1 cellular context compared by ENCODE assay signal in the genomic region with DNA sequence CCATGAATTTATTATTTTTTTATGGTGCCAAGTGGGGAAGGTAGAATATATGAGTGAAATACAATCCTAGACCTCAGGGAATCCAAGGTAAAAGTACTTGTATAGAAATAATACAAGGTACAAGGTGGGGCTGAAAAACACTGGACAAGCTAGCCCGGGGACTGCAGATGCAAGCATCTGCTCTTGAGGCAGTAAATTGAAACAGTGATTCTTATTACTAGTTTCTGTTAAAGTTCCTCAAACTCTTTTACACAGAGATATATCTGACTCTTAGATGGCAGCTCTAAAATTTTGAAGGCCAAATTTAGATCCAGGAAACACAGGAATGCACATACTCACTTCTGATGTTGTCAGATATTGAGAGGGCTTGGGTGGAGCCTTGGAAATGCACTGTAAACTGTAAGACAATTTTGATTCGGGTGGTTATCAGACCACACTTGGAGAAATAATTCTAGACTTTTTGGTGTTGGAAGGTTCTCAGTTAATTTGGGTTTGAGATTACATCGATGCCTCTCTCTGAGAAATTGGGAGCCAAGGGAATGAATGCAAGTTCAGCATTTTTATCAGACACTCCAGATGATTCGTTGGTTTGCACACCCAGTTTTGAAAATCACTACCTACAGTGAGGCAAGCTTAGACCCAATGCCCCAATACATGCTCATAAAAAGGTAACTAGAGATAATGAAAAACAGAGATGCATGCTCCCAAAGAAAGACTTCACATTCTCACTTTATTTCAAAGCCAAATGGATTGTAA.
TF ChIP-seq lines count a peak whose summit lies in the region.

No MANE protein-coding gene starts in this region.

TF ChIP-seq in HepG2, 621 proteins besides CTCF, POLR2A, EP300 and RAD21 (continued from another document):
- TF ChIP-seq, protein P1, sequence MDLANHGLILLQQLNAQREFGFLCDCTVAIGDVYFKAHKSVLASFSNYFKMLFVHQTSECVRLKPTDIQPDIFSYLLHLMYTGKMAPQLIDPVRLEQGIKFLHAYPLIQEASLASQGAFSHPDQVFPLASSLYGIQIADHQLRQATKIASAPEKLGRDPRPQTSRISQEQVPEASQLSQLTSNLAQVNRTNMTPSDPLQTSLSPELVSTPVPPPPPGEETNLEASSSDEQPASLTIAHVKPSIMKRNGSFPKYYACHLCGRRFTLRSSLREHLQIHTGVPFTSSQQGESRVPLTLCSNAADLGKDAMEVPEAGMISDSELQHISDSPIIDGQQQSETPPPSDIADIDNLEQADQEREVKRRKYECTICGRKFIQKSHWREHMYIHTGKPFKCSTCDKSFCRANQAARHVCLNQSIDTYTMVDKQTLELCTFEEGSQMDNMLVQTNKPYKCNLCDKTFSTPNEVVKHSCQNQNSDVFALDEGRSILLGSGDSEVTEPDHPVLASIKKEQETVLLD (CRISPR knock-in tag; IDR thresholded peaks at IDR 0.05; ENCODE audit: low read depth) = no peak
- peak; percentile 59 to 73; a peak in 3 of 4 replicates for TF ChIP-seq MAFK (conservative IDR thresholded peaks at IDR 0.05 in 1 of 2, IDR thresholded peaks at IDR 0.05 in 1 of 2; ENCODE audit: low read length in 2 of 2)
- TF ChIP-seq, protein P2, sequence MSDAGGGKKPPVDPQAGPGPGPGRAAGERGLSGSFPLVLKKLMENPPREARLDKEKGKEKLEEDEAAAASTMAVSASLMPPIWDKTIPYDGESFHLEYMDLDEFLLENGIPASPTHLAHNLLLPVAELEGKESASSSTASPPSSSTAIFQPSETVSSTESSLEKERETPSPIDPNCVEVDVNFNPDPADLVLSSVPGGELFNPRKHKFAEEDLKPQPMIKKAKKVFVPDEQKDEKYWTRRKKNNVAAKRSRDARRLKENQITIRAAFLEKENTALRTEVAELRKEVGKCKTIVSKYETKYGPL (CRISPR knock-in tag; IDR thresholded peaks at IDR 0.05) = no peak
- TF ChIP-seq, protein P3, sequence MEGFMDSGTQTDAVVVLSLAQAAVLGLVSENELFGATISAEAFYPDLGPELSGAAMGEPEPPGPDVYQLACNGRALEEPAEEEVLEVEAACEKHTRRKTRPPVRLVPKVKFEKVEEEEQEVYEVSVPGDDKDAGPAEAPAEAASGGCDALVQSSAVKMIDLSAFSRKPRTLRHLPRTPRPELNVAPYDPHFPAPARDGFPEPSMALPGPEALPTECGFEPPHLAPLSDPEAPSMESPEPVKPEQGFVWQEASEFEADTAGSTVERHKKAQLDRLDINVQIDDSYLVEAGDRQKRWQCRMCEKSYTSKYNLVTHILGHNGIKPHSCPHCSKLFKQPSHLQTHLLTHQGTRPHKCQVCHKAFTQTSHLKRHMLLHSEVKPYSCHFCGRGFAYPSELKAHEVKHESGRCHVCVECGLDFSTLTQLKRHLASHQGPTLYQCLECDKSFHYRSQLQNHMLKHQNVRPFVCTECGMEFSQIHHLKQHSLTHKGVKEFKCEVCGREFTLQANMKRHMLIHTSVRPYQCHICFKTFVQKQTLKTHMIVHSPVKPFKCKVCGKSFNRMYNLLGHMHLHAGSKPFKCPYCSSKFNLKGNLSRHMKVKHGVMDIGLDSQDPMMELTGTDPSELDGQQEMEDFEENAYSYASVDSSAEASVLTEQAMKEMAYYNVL (CRISPR knock-in tag; IDR thresholded peaks at IDR 0.05; ENCODE audit: borderline replicate concordance) = no peak
- no peak for TF ChIP-seq ZNF33A (CRISPR knock-in tag; IDR thresholded peaks at IDR 0.05; ENCODE audit: borderline replicate concordance)
- 0 out of 2 replicates have a peak, but pooled peaks have one; percentile 19 for TF ChIP-seq MAFF (IDR thresholded peaks at IDR 0.05; ENCODE audit: low read depth, low read length)
